Comparison of ENCODE assay signal across 8 cellular contexts in genomic region chr13:107866666-107867623, GRCh38.
DNase-seq lines count a peak whose midpoint lies in the region; ATAC-seq and TF ChIP-seq lines count a peak whose summit lies in the region.

No MANE protein-coding gene starts in this region.

- H3K36me3 Mint-ChIP-seq in stimulated activated naive B cell treated with anti-CD40 and anti-IgM and Interleukin-4, amounts not matched to agents 10 μg/mL and 1 μg/mL and 100 μg/mL, for 72 hours, result no peaks in the 10 kb centered on the region
- H3K36me3 Mint-ChIP-seq in immature natural killer cell, result peaks cover 0 to 6% (median 6%) of the 10 kb centered on the region in 3 donors

- peaks cover 39 to 58% of the 10 kb centered on the region in 2 donors for H3K27me3 Mint-ChIP-seq in stimulated activated naive B cell treated with anti-CD40 and anti-IgM and Interleukin-4, amounts not matched to agents 10 μg/mL and 1 μg/mL and 100 μg/mL, for 72 hours
- peaks cover 2 to 9% (median 2%) of the 10 kb centered on the region in 3 donors for H3K27me3 Mint-ChIP-seq in immature natural killer cell (ENCODE audit: low read depth in 3 of 3)

- H3K4ac ChIP-seq in IMR-90 (ENCODE audit: low read depth, low read length), result peak overlapping the region; percentile 74

- TF ChIP-seq RAD21 in IMR-90 (IDR thresholded peaks at IDR 0.05; ENCODE audit: low read length), result no peak

- peak overlapping the region; percentile 72 for H3K23ac ChIP-seq in IMR-90 (ENCODE audit: low read depth, low read length)

- peak overlapping the region; percentile 27 for H3K56ac ChIP-seq in IMR-90 (ENCODE audit: extremely low read depth, insufficient read depth, low read length)

- H3K4me2 ChIP-seq in IMR-90 (ENCODE audit: low read depth, low read length), result peak overlapping the region; percentile 90

- no peaks in the 10 kb centered on the region for H3K4me1 ChIP-seq in IMR-90 (ENCODE audit: control insufficient read depth, insufficient read depth, low read length)
- H3K4me1 ChIP-seq in adipocyte (ENCODE audit: control insufficient read depth, insufficient read depth, low read length), result peaks cover 9% of the 10 kb centered on the region

- peak overlapping the region; percentile 73 for H2AK9ac ChIP-seq in IMR-90 (replicated peaks; ENCODE audit: low read depth, low read length, poor library complexity)

- peaks cover 27% of the 10 kb centered on the region for H4K20me1 ChIP-seq in IMR-90 (ENCODE audit: insufficient read depth, low read length)

- dilution Hi-C loops in IMR-90 (cut with HindIII; ENCODE audit: low sequenced_read_pairs, unreplicated experiment), result no loop called here

- ATAC-seq in IMR-90 (ENCODE audit: low read depth), result peak; percentile 50
- no peak for ATAC-seq in stimulated activated naive B cell treated with anti-CD40 and anti-IgM and Interleukin-4, amounts not matched to agents 10 μg/mL and 1 μg/mL and 100 μg/mL, for 72 hours (replicated peaks)

- H3K9me3 ChIP-seq in IMR-90 (ENCODE audit: control insufficient read depth, insufficient read depth, low read length), result no peaks in the 10 kb centered on the region
- H3K9me3 ChIP-seq in adipocyte (ENCODE audit: control insufficient read depth, low read length), result no peaks in the 10 kb centered on the region

- H3K18ac ChIP-seq in IMR-90 (ENCODE audit: low read depth, low read length), result peak overlapping the region; percentile 64

- TF ChIP-seq CTCF in IMR-90 (conservative IDR thresholded peaks at IDR 0.05; ENCODE audit: low read depth, low read length), result no peak

- peak; percentile 38; the same call in 1 of the 2 replicates for TF ChIP-seq POLR2A in IMR-90 (IDR thresholded peaks at IDR 0.05; ENCODE audit: low read depth, low read length)

- peak overlapping the region; percentile 86 for H3K9ac ChIP-seq in IMR-90 (ENCODE audit: low read depth, low read length)
- peak overlapping the region; percentile 19 for H3K9ac ChIP-seq in adipocyte (ENCODE audit: low read length)

- no TSS peak for BruUV-seq in IMR-90 (replicated peaks; lab: Mats Ljungman, UMichigan)

- peak overlapping the region; percentile 77 for H2BK120ac ChIP-seq in IMR-90 (ENCODE audit: low read depth, low read length)

- peak overlapping the region; percentile 70; the same call in 1 of the 2 replicates for H2BK20ac ChIP-seq in IMR-90 (ENCODE audit: low read depth, low read length)

- peaks cover 0 to 5% of the 10 kb centered on the region in 2 donors for H3K9me3 Mint-ChIP-seq in stimulated activated naive B cell treated with anti-CD40 and anti-IgM and Interleukin-4, amounts not matched to agents 10 μg/mL and 1 μg/mL and 100 μg/mL, for 72 hours
- H3K9me3 Mint-ChIP-seq in immature natural killer cell, result peaks cover 6 to 49% (median 16%) of the 10 kb centered on the region in 6 donors

- intact Hi-C loops in IMR-90 (cut with micrococcal nuclease), result loop anchor here (1.0 to 10.0 kb wide), 8 partner anchors 122 to 656 kb away; no protein-coding TSS in a partner anchor

- peak overlapping the region; percentile 7; the same call in 1 of the 3 replicates for H2BK15ac ChIP-seq in IMR-90 (ENCODE audit: low read depth, low read length)

- H2BK5ac ChIP-seq in IMR-90 (ENCODE audit: low read depth, low read length, poor library complexity, severe bottlenecking), result peak overlapping the region; percentile 81

- peak overlapping the region; percentile 83 for H3K14ac ChIP-seq in IMR-90 (replicated peaks; ENCODE audit: low read depth, low read length)

- peak; percentile 29 for DNase-seq in AG08395 (ENCODE audit: low spot score)
- DNase-seq in IMR-90, result peak; percentile 66
- peak; percentile 87 for DNase-seq in adipocyte (ENCODE audit: low read depth)
- DNase-seq in stimulated activated naive B cell treated with anti-CD40 and anti-IgM and Interleukin-4, amounts not matched to agents 10 μg/mL and 1 μg/mL and 100 μg/mL, for 72 hours, result no peak
- no peak for DNase-seq in immature natural killer cell
- DNase-seq in RKO (ENCODE audit: low spot score), result no peak
- no peak for DNase-seq in activated naive CD4-positive, alpha-beta T cell (lab: John Stamatoyannopoulos, UW)

- peak overlapping the region; percentile 93 for H3K27ac ChIP-seq in IMR-90 (ENCODE audit: insufficient read depth, low read length)

- WGBS in IMR-90 (ENCODE audit: extremely low coverage in 2 of 2, insufficient read length in 1 of 2), 2 experiments, result 1% methylated on average over 18 of the region's 82 CpGs; no CpG with 5 or more reads in 1 of the 2 experiments

- H3K4me3 ChIP-seq in IMR-90 (ENCODE audit: insufficient read depth, low read depth, low read length), result peak overlapping the region; percentile 92
- peak overlapping the region; percentile 80 for H3K4me3 ChIP-seq in adipocyte (ENCODE audit: low read length)
- H3K4me3 ChIP-seq in iPS-11a (ENCODE audit: low read depth, low read length), result peak overlapping the region; percentile 79

- H3K4me3 Mint-ChIP-seq in stimulated activated naive B cell treated with anti-CD40 and anti-IgM and Interleukin-4, amounts not matched to agents 10 μg/mL and 1 μg/mL and 100 μg/mL, for 72 hours, result peak overlapping the region; percentile 49 to 70
- no peak overlapping the region for H3K4me3 Mint-ChIP-seq in immature natural killer cell

- no peaks in the 10 kb centered on the region for H3K27me3 ChIP-seq in IMR-90 (ENCODE audit: control insufficient read depth, insufficient read depth, low read length)
- peaks cover 34% of the 10 kb centered on the region for H3K27me3 ChIP-seq in adipocyte (replicated peaks; ENCODE audit: control insufficient read depth, insufficient read depth, low read length)

- H2AK5ac ChIP-seq in IMR-90 (ENCODE audit: low read depth, low read length), result peak overlapping the region; percentile 59; the same call in 1 of the 2 replicates

- H3K9me1 ChIP-seq in IMR-90 (ENCODE audit: insufficient read depth, low read length), result no peaks in the 10 kb centered on the region

- POLR2A ChIA-PET in IMR-90 (lab: Charles Lee; ENCODE audit: unreplicated experiment), result interaction anchor here (0.7 kb wide), 1 partner anchor 497 kb away, joined by 3 read pairs; no protein-coding TSS in a partner anchor

- peaks cover 4 to 32% of the 10 kb centered on the region in 2 experiments; a peak in 2 of 4 replicates for H3K79me1 ChIP-seq in IMR-90 (ENCODE audit: low read depth in 1 of 2, low read length in 2 of 2)

- peak overlapping the region; percentile 24 to 60; a peak in 3 of 4 replicates for H4K8ac ChIP-seq in IMR-90 (ENCODE audit: low read depth in 2 of 2, low read length in 2 of 2)

- H3K27ac Mint-ChIP-seq in stimulated activated naive B cell treated with anti-CD40 and anti-IgM and Interleukin-4, amounts not matched to agents 10 μg/mL and 1 μg/mL and 100 μg/mL, for 72 hours, result no peak overlapping the region
- H3K27ac Mint-ChIP-seq in immature natural killer cell, result no peak overlapping the region

- H4K5ac ChIP-seq in IMR-90 (ENCODE audit: low read depth, low read length), result peak overlapping the region; percentile 11; the same call in 1 of the 2 replicates

- CTCF ChIA-PET in IMR-90 (lab: Yijun Ruan, JAX), result interaction anchor here (0.9 to 1.4 kb wide), 2 partner anchors 8 to 189 kb away, joined by 3 to 5 read pairs; no protein-coding TSS in a partner anchor

- H3K4me1 Mint-ChIP-seq in stimulated activated naive B cell treated with anti-CD40 and anti-IgM and Interleukin-4, amounts not matched to agents 10 μg/mL and 1 μg/mL and 100 μg/mL, for 72 hours, result peaks cover 12 to 21% of the 10 kb centered on the region in 2 donors
- H3K4me1 Mint-ChIP-seq in immature natural killer cell, result no peaks in the 10 kb centered on the region

- H2AFZ ChIP-seq in IMR-90 (replicated peaks; ENCODE audit: low read length, poor library complexity), result peak overlapping the region; percentile 95

- H4K91ac ChIP-seq in IMR-90 (ENCODE audit: insufficient read depth, low read depth, low read length), result peak overlapping the region; percentile 76

- H3K36me3 ChIP-seq in IMR-90 (ENCODE audit: control insufficient read depth, insufficient read depth, low read length) (no peaks in the 10 kb centered on the region), adipocyte (ENCODE audit: control insufficient read depth, insufficient read depth, low read length, severe bottlenecking) (no peaks in the 10 kb centered on the region)

- in situ Hi-C loops in IMR-90 (cut with MboI; ENCODE audit: low sequenced_read_pairs), result loop anchor here (5.0 kb wide), 2 partner anchors 495 to 655 kb away; no protein-coding TSS in a partner anchor

TF ChIP-seq in IMR-90, 13 proteins besides CTCF, POLR2A, EP300 and RAD21:
- TF ChIP-seq MAZ (IDR thresholded peaks at IDR 0.05; ENCODE audit: borderline replicate concordance, low read depth, low read length) (0 out of 2 replicates have a peak, but pooled peaks have one; percentile 21), CEBPB (IDR thresholded peaks at IDR 0.05; ENCODE audit: low read depth, low read length) (peak; percentile 47; the same call in 1 of the 2 replicates), RCOR1 (IDR thresholded peaks at IDR 0.05; ENCODE audit: insufficient replicate concordance, low read length) (no peak)

Comparison
In these comparisons a context has a peak if more than half of its experiments do, and no peak if none do; other contexts are left out.
1. DNase-seq: peak in AG08395 (single experiment), IMR-90 (single experiment) and adipocyte (single experiment); none in stimulated activated naive B cell treated with anti-CD40 and anti-IgM and Interleukin-4, amounts not matched to agents 10 μg/mL and 1 μg/mL and 100 μg/mL, for 72 hours (single experiment), immature natural killer cell (0 of 3), RKO (single experiment) and activated naive CD4-positive, alpha-beta T cell (0 of 4).
2. H3K4me3 Mint-ChIP-seq: peak in stimulated activated naive B cell treated with anti-CD40 and anti-IgM and Interleukin-4, amounts not matched to agents 10 μg/mL and 1 μg/mL and 100 μg/mL, for 72 hours (2 of 2); none in immature natural killer cell (0 of 5).
3. Peak in every context shown above with its lines, with median percentiles within 50 percentile points of each other: H3K4me3 ChIP-seq.